Comparison of ENCODE assay signal across 22 cellular contexts in genomic region chr3:181896605-181897004, GRCh38.
DNase-seq lines count a peak whose midpoint lies in the region; ATAC-seq, FAIRE-seq and TF ChIP-seq lines count a peak whose summit lies in the region.
"Had no signal": no experiment of that assay in that cellular context is flagged by ENCODE, and none has a peak within 500 bp of the region (broad histone marks: within the 10 kb centered on the region; RNA-seq: fewer than 3 reads in every experiment).

No MANE protein-coding gene starts in this region.

- CTCF ChIA-PET in OCI-LY7 (lab: Charles Lee; ENCODE audit: unreplicated experiment), result no interaction called here

- H3K4me2 ChIP-seq in GM23338 (no peak overlapping the region), OCI-LY7 (ENCODE audit: low read length) (peak overlapping the region; percentile 26; the same call in 1 of the 2 replicates)
- H3K4me2 ChIP-seq: BLaER1 treated with 17β-estradiol and CSF1 and Interleukin-3, amounts not matched to agents 10 nM and 100 nM had no signal

- no peak overlapping the region for H3K4me3 ChIP-seq in GM23338
- no peak overlapping the region for H3K4me3 ChIP-seq in OCI-LY7 (ENCODE audit: low read depth, low read length, poor library complexity, severe bottlenecking)
- H3K4me3 ChIP-seq in body of pancreas, result no peak overlapping the region
- H3K4me3 ChIP-seq: BLaER1 treated with 17β-estradiol and CSF1 and Interleukin-3, amounts not matched to agents 10 nM and 100 nM; GM23248 had no signal

- no peaks in the 10 kb centered on the region; the same call in 1 of the 3 replicates for H3K9me3 Mint-ChIP-seq in GM23338
- H3K9me3 Mint-ChIP-seq: T-cell had no signal

- H3K4me3 Mint-ChIP-seq in GM23338, result no peak overlapping the region
- H3K4me3 Mint-ChIP-seq: CD8-positive, alpha-beta memory T cell; T-cell had no signal

- TF ChIP-seq CTCF in GM23338 (conservative IDR thresholded peaks at IDR 0.05; ENCODE audit: low read depth in 2 of 2) (no peak), OCI-LY7 (conservative IDR thresholded peaks at IDR 0.05; ENCODE audit: low read length) (no peak), body of pancreas (IDR thresholded peaks at IDR 0.05) (no peak)

- H3K27ac ChIP-seq in GM23338 (ENCODE audit: low read depth), result no peak overlapping the region
- H3K27ac ChIP-seq in OCI-LY7 (ENCODE audit: low read depth, low read length, poor library complexity, severe bottlenecking), result no peak overlapping the region
- H3K27ac ChIP-seq in body of pancreas, result no peak overlapping the region
- H3K27ac ChIP-seq: BLaER1 treated with 17β-estradiol and CSF1 and Interleukin-3, amounts not matched to agents 10 nM and 100 nM; GM23248 had no signal

- H2AFZ ChIP-seq in GM23338, result peak overlapping the region; percentile 47; the same call in 1 of the 2 replicates
- H2AFZ ChIP-seq in OCI-LY7 (ENCODE audit: low read length), result peak overlapping the region; percentile 41
- H2AFZ ChIP-seq: GM23248 had no signal

- H3K36me3 ChIP-seq in GM23338 (ENCODE audit: insufficient read depth), result no peaks in the 10 kb centered on the region
- H3K36me3 ChIP-seq in OCI-LY7 (ENCODE audit: insufficient read depth, low read length), result no peaks in the 10 kb centered on the region
- H3K36me3 ChIP-seq in body of pancreas (replicated peaks in 1 of 2; ENCODE audit: insufficient read depth in 1 of 2, low read depth in 2 of 2), result no peaks in the 10 kb centered on the region
- H3K36me3 ChIP-seq: BLaER1 treated with 17β-estradiol and CSF1 and Interleukin-3, amounts not matched to agents 10 nM and 100 nM had no signal

- TF ChIP-seq POLR2A in GM12892 (IDR thresholded peaks at IDR 0.05; ENCODE audit: low read depth, low read length), result no peak
- no peak for TF ChIP-seq POLR2A in body of pancreas (IDR thresholded peaks at IDR 0.05)

- intact Hi-C loops in OCI-LY7 (cut with micrococcal nuclease; ENCODE audit: unreplicated experiment), result loop anchor here (10.0 kb wide), 1 partner anchor 182 kb away; the partner anchor contains the start of gene SOX2
- intact Hi-C loops in body of pancreas (cut with DNase I), result no loop called here

- peak; percentile 5 for FAIRE-seq in GM12892 (lab: Jason Lieb, UNC)
- FAIRE-seq: G401.6, GM18507, HepG2 had no signal

- peaks cover 8% of the 10 kb centered on the region; the same call in 2 of the 3 replicates for H3K4me1 Mint-ChIP-seq in GM23338
- H3K4me1 Mint-ChIP-seq: CD8-positive, alpha-beta memory T cell; T-cell had no signal

- no peaks in the 10 kb centered on the region for H3K79me2 ChIP-seq in GM23338 (replicated peaks; ENCODE audit: insufficient read depth)
- H3K79me2 ChIP-seq in OCI-LY7 (ENCODE audit: insufficient read depth, low read depth, low read length), result no peaks in the 10 kb centered on the region

- H3K4me1 ChIP-seq in GM23338 (ENCODE audit: insufficient read depth) (no peaks in the 10 kb centered on the region; the same call in none of the 2 replicates), OCI-LY7 (ENCODE audit: insufficient read depth, low read length, poor library complexity, severe bottlenecking) (peaks cover 9% of the 10 kb centered on the region), body of pancreas (no peaks in the 10 kb centered on the region)
- H3K4me1 ChIP-seq: BLaER1 treated with 17β-estradiol and CSF1 and Interleukin-3, amounts not matched to agents 10 nM and 100 nM had no signal

- no peak overlapping the region for H3K27ac Mint-ChIP-seq in GM23338
- H3K27ac Mint-ChIP-seq: CD8-positive, alpha-beta memory T cell; T-cell had no signal

- no peaks in the 10 kb centered on the region for H3K9me2 ChIP-seq in GM23338 (ENCODE audit: insufficient read depth)
- H3K9me2 ChIP-seq in OCI-LY7 (ENCODE audit: insufficient read depth, low read length), result no peaks in the 10 kb centered on the region

- H3K9me3 ChIP-seq in OCI-LY7 (ENCODE audit: low read length) (no peaks in the 10 kb centered on the region), body of pancreas (no peaks in the 10 kb centered on the region)
- H3K9me3 ChIP-seq: BLaER1 treated with 17β-estradiol and CSF1 and Interleukin-3, amounts not matched to agents 10 nM and 100 nM had no signal

- POLR2A ChIA-PET in OCI-LY7 (lab: Charles Lee), result no interaction called here

- no peaks in the 10 kb centered on the region for H3K27me3 Mint-ChIP-seq in GM23338 (ENCODE audit: insufficient read depth, low read depth, poor library complexity)
- H3K27me3 Mint-ChIP-seq: CD8-positive, alpha-beta memory T cell; T-cell had no signal

- BruUV-seq in OCI-LY7 (replicated peaks; lab: Mats Ljungman, UMichigan), result no TSS peak

- no peaks in the 10 kb centered on the region for H3F3A ChIP-seq in GM23338 (replicated peaks; ENCODE audit: low read depth)

- no peaks in the 10 kb centered on the region for H3K27me3 ChIP-seq in GM23338 (ENCODE audit: insufficient read depth)
- no peaks in the 10 kb centered on the region for H3K27me3 ChIP-seq in body of pancreas
- H3K27me3 ChIP-seq: BLaER1 treated with 17β-estradiol and CSF1 and Interleukin-3, amounts not matched to agents 10 nM and 100 nM had no signal

- ATAC-seq in GM23338 (no peak), HG03442 (IDR thresholded peaks at IDR 0.05; ENCODE audit: unreplicated experiment) (no peak), GM18519 (IDR thresholded peaks at IDR 0.05; ENCODE audit: low FRiP score, unreplicated experiment) (no peak), body of pancreas (no peak)
- ATAC-seq: HepG2, SK-N-SH treated with all-trans-retinoic acid at 6 μM for 48 hours, T-cell had no signal

- DNase-seq in GM12892 (ENCODE audit: insufficient read length) (no peak), GM23338 (ENCODE audit: low spot score) (no peak), NCI-H2107 (lab: John Stamatoyannopoulos, UW) (peak; percentile 44), OCI-LY7 (ENCODE audit: low spot score) (no peak), glomerular visceral epithelial cell (ENCODE audit: extremely low spot score) (no peak), body of pancreas (no peak)
- DNase-seq: CD8-positive, alpha-beta memory T cell; GM23248; HCEC 1CT; KG1; MV-4-11; NCI-H2029 treated with DMSO at 0.1 percent for 48 hours; RPMI8226; SHP77 treated with DMSO at 0.1 percent for 48 hours; T-cell had no signal

- H4K20me1 ChIP-seq in GM23338 (replicated peaks; ENCODE audit: insufficient read depth) (no peaks in the 10 kb centered on the region), OCI-LY7 (ENCODE audit: insufficient read depth, low read length) (no peaks in the 10 kb centered on the region)
- H4K20me1 ChIP-seq: BLaER1 treated with 17β-estradiol and CSF1 and Interleukin-3, amounts not matched to agents 10 nM and 100 nM had no signal

- no peaks in the 10 kb centered on the region; the same call in 2 of the 3 replicates for H3K36me3 Mint-ChIP-seq in GM23338 (ENCODE audit: low read depth)
- H3K36me3 Mint-ChIP-seq: CD8-positive, alpha-beta memory T cell; T-cell had no signal

- 81 to 93% methylated on average over 2 of the region's 2 CpGs for WGBS in body of pancreas, 2 donors
